1 cellular context compared by ENCODE assay signal in genomic region chr12:50505386-50505827, GRCh38.
A peak's percentile ranks its signal among the peaks of the same experiment; 100 is the strongest.
TF ChIP-seq lines count a peak whose summit lies in the region.

No MANE protein-coding gene starts in this region.

TF ChIP-seq in HEK293, 187 proteins besides CTCF, POLR2A, EP300 and RAD21 (continued from another document):
- no peak for TF ChIP-seq ZNF423 (tag by site-specific recombination; IDR thresholded peaks at IDR 0.05)
- peak; percentile 37 for TF ChIP-seq ZNF366 (tag by site-specific recombination; conservative IDR thresholded peaks at IDR 0.05)
- no peak for TF ChIP-seq ZNF391 (tag by site-specific recombination; IDR thresholded peaks at IDR 0.05; ENCODE audit: borderline replicate concordance, low read depth)
- TF ChIP-seq ZNF24 (tag by site-specific recombination; IDR thresholded peaks at IDR 0.05), result peak; percentile 99
- 0 out of 2 replicates have a peak, but pooled peaks have one; percentile 11 for TF ChIP-seq ZIC2 (tag by site-specific recombination; IDR thresholded peaks at IDR 0.05)
- TF ChIP-seq, protein P1, sequence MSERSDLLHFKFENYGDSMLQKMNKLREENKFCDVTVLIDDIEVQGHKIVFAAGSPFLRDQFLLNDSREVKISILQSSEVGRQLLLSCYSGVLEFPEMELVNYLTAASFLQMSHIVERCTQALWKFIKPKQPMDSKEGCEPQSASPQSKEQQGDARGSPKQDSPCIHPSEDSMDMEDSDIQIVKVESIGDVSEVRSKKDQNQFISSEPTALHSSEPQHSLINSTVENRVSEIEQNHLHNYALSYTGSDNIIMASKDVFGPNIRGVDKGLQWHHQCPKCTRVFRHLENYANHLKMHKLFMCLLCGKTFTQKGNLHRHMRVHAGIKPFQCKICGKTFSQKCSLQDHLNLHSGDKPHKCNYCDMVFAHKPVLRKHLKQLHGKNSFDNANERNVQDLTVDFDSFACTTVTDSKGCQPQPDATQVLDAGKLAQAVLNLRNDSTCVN (tag by site-specific recombination; optimal IDR thresholded peaks at IDR 0.05), result peak; percentile 62
- TF ChIP-seq ZNF747 (tag by site-specific recombination; IDR thresholded peaks at IDR 0.05), result no peak
- no peak for TF ChIP-seq BCL11A (tag by site-specific recombination; IDR thresholded peaks at IDR 0.05; ENCODE audit: low read depth)
- peak; percentile 96 for TF ChIP-seq PRDM10 (tag by site-specific recombination; IDR thresholded peaks at IDR 0.05)
- TF ChIP-seq, protein P2, sequence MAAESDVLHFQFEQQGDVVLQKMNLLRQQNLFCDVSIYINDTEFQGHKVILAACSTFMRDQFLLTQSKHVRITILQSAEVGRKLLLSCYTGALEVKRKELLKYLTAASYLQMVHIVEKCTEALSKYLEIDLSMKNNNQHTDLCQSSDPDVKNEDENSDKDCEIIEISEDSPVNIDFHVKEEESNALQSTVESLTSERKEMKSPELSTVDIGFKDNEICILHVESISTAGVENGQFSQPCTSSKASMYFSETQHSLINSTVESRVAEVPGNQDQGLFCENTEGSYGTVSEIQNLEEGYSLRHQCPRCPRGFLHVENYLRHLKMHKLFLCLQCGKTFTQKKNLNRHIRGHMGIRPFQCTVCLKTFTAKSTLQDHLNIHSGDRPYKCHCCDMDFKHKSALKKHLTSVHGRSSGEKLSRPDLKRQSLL (tag by site-specific recombination; IDR thresholded peaks at IDR 0.05), result no peak
- no peak for TF ChIP-seq ZNF394 (tag by site-specific recombination; IDR thresholded peaks at IDR 0.05; ENCODE audit: borderline replicate concordance)
- no peak for TF ChIP-seq ZNF645 (tag by site-specific recombination; IDR thresholded peaks at IDR 0.05)
- 0 out of 2 replicates have a peak, but pooled peaks have one; percentile 14 for TF ChIP-seq ZFP37 (tag by site-specific recombination; IDR thresholded peaks at IDR 0.05)
- no peak for TF ChIP-seq PRDM2 (tag by site-specific recombination; IDR thresholded peaks at IDR 0.05; ENCODE audit: borderline replicate concordance)
- TF ChIP-seq ZBTB20 (tag by site-specific recombination; IDR thresholded peaks at IDR 0.05), result peak; percentile 90
- TF ChIP-seq, protein P3, sequence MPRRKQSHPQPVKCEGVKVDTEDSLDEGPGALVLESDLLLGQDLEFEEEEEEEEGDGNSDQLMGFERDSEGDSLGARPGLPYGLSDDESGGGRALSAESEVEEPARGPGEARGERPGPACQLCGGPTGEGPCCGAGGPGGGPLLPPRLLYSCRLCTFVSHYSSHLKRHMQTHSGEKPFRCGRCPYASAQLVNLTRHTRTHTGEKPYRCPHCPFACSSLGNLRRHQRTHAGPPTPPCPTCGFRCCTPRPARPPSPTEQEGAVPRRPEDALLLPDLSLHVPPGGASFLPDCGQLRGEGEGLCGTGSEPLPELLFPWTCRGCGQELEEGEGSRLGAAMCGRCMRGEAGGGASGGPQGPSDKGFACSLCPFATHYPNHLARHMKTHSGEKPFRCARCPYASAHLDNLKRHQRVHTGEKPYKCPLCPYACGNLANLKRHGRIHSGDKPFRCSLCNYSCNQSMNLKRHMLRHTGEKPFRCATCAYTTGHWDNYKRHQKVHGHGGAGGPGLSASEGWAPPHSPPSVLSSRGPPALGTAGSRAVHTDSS (tag by site-specific recombination; IDR thresholded peaks at IDR 0.05), result no peak
- TF ChIP-seq ZFP69B (tag by site-specific recombination; IDR thresholded peaks at IDR 0.05), result peak; percentile 62; the same call in 1 of the 2 replicates
- TF ChIP-seq BCL11B (tag by site-specific recombination; IDR thresholded peaks at IDR 0.05; ENCODE audit: low read depth), result no peak
- TF ChIP-seq ZNF335 (tag by site-specific recombination; conservative IDR thresholded peaks at IDR 0.05), result peak; percentile 79
- TF ChIP-seq ZEB2 (tag by site-specific recombination; IDR thresholded peaks at IDR 0.05), result 0 out of 2 replicates have a peak, but pooled peaks have one; percentile 1
- TF ChIP-seq, protein P4, sequence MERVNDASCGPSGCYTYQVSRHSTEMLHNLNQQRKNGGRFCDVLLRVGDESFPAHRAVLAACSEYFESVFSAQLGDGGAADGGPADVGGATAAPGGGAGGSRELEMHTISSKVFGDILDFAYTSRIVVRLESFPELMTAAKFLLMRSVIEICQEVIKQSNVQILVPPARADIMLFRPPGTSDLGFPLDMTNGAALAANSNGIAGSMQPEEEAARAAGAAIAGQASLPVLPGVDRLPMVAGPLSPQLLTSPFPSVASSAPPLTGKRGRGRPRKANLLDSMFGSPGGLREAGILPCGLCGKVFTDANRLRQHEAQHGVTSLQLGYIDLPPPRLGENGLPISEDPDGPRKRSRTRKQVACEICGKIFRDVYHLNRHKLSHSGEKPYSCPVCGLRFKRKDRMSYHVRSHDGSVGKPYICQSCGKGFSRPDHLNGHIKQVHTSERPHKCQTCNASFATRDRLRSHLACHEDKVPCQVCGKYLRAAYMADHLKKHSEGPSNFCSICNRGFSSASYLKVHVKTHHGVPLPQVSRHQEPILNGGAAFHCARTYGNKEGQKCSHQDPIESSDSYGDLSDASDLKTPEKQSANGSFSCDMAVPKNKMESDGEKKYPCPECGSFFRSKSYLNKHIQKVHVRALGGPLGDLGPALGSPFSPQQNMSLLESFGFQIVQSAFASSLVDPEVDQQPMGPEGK (tag by site-specific recombination; IDR thresholded peaks at IDR 0.05), result peak; percentile 33; the same call in 1 of the 2 replicates
- TF ChIP-seq REST (tag by site-specific recombination; IDR thresholded peaks at IDR 0.05), result no peak
- TF ChIP-seq KLF10 (tag by site-specific recombination; IDR thresholded peaks at IDR 0.05), result no peak
- TF ChIP-seq ZNF654 (tag by site-specific recombination; IDR thresholded peaks at IDR 0.05; ENCODE audit: low read depth), result no peak
